In genomic region chr12:88579941-88580871, GRCh38 we compare ENCODE assay signal across 8 cellular contexts. TPM values are rescaled to one million over a fixed set of nuclear protein-coding genes. Genes with fewer than 3 reads are reported as not detected.
DNase-seq lines count a peak whose midpoint lies in the region; ATAC-seq, FAIRE-seq and TF ChIP-seq lines count a peak whose summit lies in the region.

KITLG (minus strand) TSS chr12:88580471; CDS start chr12:88580278, 193 bp downstream.

- peak within 1 kb of the TSS; percentile 8 for H3K4me3 Mint-ChIP-seq in activated naive CD4-positive, alpha-beta T cell treated with anti-CD3 and anti-CD28 coated beads, Interleukin-2, amount 50 U/mL, for 24 hours
- H3K4me3 Mint-ChIP-seq in nephron = peak within 1 kb of the TSS; percentile 88 to 93 (median 91)

- H3K27ac Mint-ChIP-seq in activated naive CD4-positive, alpha-beta T cell treated with anti-CD3 and anti-CD28 coated beads, Interleukin-2, amount 50 U/mL, for 24 hours = no peak within 1 kb of the TSS
- H3K27ac Mint-ChIP-seq in nephron = peak within 1 kb of the TSS; percentile 53 to 86 (median 81)

- DNase-seq in AG08396 (ENCODE audit: low spot score) (peak; percentile 91), NCI-H460 (ENCODE audit: extremely low read depth, low read depth) (peak; percentile 81), foreskin melanocyte (peak; percentile 71), urothelium cell line (ENCODE audit: low spot score) (peak; percentile 80)

- H3K36me3 Mint-ChIP-seq in activated naive CD4-positive, alpha-beta T cell treated with anti-CD3 and anti-CD28 coated beads, Interleukin-2, amount 50 U/mL, for 24 hours = no peaks in the 10 kb centered on the region
- no peaks in the 10 kb centered on the region for H3K36me3 Mint-ChIP-seq in nephron (ENCODE audit: low read depth)

- ATAC-seq in GM19025 (IDR thresholded peaks at IDR 0.05; ENCODE audit: low read depth, unreplicated experiment) (peak; percentile 54), HG03442 (IDR thresholded peaks at IDR 0.05; ENCODE audit: unreplicated experiment) (peak; percentile 82)

- no peak for FAIRE-seq in urothelium cell line (lab: Jason Lieb, UNC)

- peak in 1 of 3 experiments; percentile 29 for TF ChIP-seq CTCF in nephron (IDR thresholded peaks at IDR 0.05; ENCODE audit: unreplicated experiment in 3 of 3)

- no peaks in the 10 kb centered on the region for H3K9me3 Mint-ChIP-seq in activated naive CD4-positive, alpha-beta T cell treated with anti-CD3 and anti-CD28 coated beads, Interleukin-2, amount 50 U/mL, for 24 hours
- H3K9me3 Mint-ChIP-seq in nephron = no peaks in the 10 kb centered on the region

- peaks cover 31% of the 10 kb centered on the region for H3K27me3 Mint-ChIP-seq in activated naive CD4-positive, alpha-beta T cell treated with anti-CD3 and anti-CD28 coated beads, Interleukin-2, amount 50 U/mL, for 24 hours
- peaks cover 80% of the 10 kb centered on the region for H3K27me3 Mint-ChIP-seq in nephron (ENCODE audit: low read depth)

- H3K4me1 Mint-ChIP-seq in activated naive CD4-positive, alpha-beta T cell treated with anti-CD3 and anti-CD28 coated beads, Interleukin-2, amount 50 U/mL, for 24 hours = peaks cover 8% of the 10 kb centered on the region
- peaks cover 17% of the 10 kb centered on the region for H3K4me1 Mint-ChIP-seq in nephron

RNA-seq across cellular contexts. Expression of gene KITLG, which starts in this region (rescaled TPM):
- total RNA-seq in NCI-H460 (2014; rRNA removed; shearing (Covaris generic)) = 10.5 TPM in 2 replicates
- 11.0 and 16.8 TPM in 2 replicates for polyA plus RNA-seq in NCI-H460 (2014; cell fraction: nucleus; rRNA removed)

Comparison
In these comparisons a context has a peak if more than half of its experiments do, and no peak if none do; other contexts are left out.
1. Peak in every context shown above with its lines: DNase-seq and ATAC-seq.